ENCODE assay signal across 10 cellular contexts in genomic region chr19:33394006-33394722, GRCh38. TPM values are rescaled to one million over a fixed set of nuclear protein-coding genes. Genes with fewer than 3 reads are reported as not detected.
DNase-seq lines count a peak whose midpoint lies in the region; ATAC-seq, FAIRE-seq and TF ChIP-seq lines count a peak whose summit lies in the region.
"Had no signal": no experiment of that assay in that cellular context is flagged by ENCODE, and none has a peak within 500 bp of the region (broad histone marks: within the 10 kb centered on the region; RNA-seq: fewer than 3 reads in every experiment).

No MANE protein-coding gene starts in this region.

- intact Hi-C loops in activated CD4-positive, alpha-beta T cell treated with anti-CD3 and anti-CD28 coated beads for 36 hours (cut with DNase I, micrococcal nuclease), result no loop called here

- H3K27me3 Mint-ChIP-seq in activated CD4-positive, alpha-beta T cell treated with anti-CD3 and anti-CD28 coated beads for 36 hours, result no peaks in the 10 kb centered on the region
- H3K27me3 Mint-ChIP-seq: activated naive CD8-positive, alpha-beta T cell had no signal

- no peaks in the 10 kb centered on the region for H3K27me3 ChIP-seq in SJSA1 (replicated peaks)
- no peaks in the 10 kb centered on the region for H3K27me3 ChIP-seq in gastroesophageal sphincter
- H3K27me3 ChIP-seq: hepatocyte had no signal

- DNase-seq in GM12891 (ENCODE audit: insufficient read length, low spot score), result peak; percentile 18
- peak; percentile 87 to 92 for DNase-seq in SJSA1 (ENCODE audit: low read depth in 1 of 2, low spot score in 2 of 2)
- peak; percentile 37 for DNase-seq in skeletal muscle cell (ENCODE audit: low read depth)
- DNase-seq in activated CD4-positive, alpha-beta T cell treated with anti-CD3 and anti-CD28 coated beads, Interleukin-2, amount 50 U/mL, for 1 hour, result no peak
- DNase-seq in NCI-H510A treated with DMSO at 0.1 percent for 48 hours (lab: John Stamatoyannopoulos, UW), result no peak
- no peak for DNase-seq in activated CD4-positive, alpha-beta T cell treated with anti-CD3 and anti-CD28 coated beads for 36 hours

- peak overlapping the region; percentile 47 for H3K27ac ChIP-seq in SJSA1
- peak overlapping the region in 3 of 4 donors; percentile 32 to 64 (median 37) for H3K27ac ChIP-seq in gastroesophageal sphincter

- H3K36me3 ChIP-seq in SJSA1, result peaks cover 32% of the 10 kb centered on the region
- peaks cover 0 to 14% of the 10 kb centered on the region in 2 donors for H3K36me3 ChIP-seq in gastroesophageal sphincter

- H3K4me1 Mint-ChIP-seq in activated CD4-positive, alpha-beta T cell treated with anti-CD3 and anti-CD28 coated beads for 36 hours, result no peaks in the 10 kb centered on the region

- POLR2A ChIA-PET in activated CD4-positive, alpha-beta T cell treated with anti-CD3 and anti-CD28 coated beads for 36 hours (lab: Charles Lee), result no interaction called here

- no peak for FAIRE-seq in GM12891 (lab: Jason Lieb, UNC)

- CTCF ChIA-PET in activated CD4-positive, alpha-beta T cell treated with anti-CD3 and anti-CD28 coated beads for 36 hours (lab: Charles Lee), result no interaction called here

- no peak for TF ChIP-seq POLR2A in GM12891 (IDR thresholded peaks at IDR 0.05; ENCODE audit: low read depth, low read length)
- TF ChIP-seq POLR2A in gastroesophageal sphincter (IDR thresholded peaks at IDR 0.05), result no peak

- no CpG with 5 or more reads among the region's 30 CpGs for WGBS in gastroesophageal sphincter (ENCODE audit: low coverage in 1 of 2), 2 donors

- H3K9me3 Mint-ChIP-seq in activated CD4-positive, alpha-beta T cell treated with anti-CD3 and anti-CD28 coated beads for 36 hours (ENCODE audit: low read depth), result no peaks in the 10 kb centered on the region

- H3K4me3 ChIP-seq in SJSA1 (no peak overlapping the region), gastroesophageal sphincter (no peak overlapping the region), skeletal muscle cell (ENCODE audit: low read depth, low read length) (no peak overlapping the region)
- H3K4me3 ChIP-seq: hepatocyte had no signal

- TF ChIP-seq CTCF in gastroesophageal sphincter (IDR thresholded peaks at IDR 0.05), result no peak

- no peak overlapping the region for H3K4me3 Mint-ChIP-seq in activated CD4-positive, alpha-beta T cell treated with anti-CD3 and anti-CD28 coated beads for 36 hours
- H3K4me3 Mint-ChIP-seq: activated naive CD8-positive, alpha-beta T cell had no signal

- peak; percentile 63 for ATAC-seq in gastroesophageal sphincter
- ATAC-seq in activated CD4-positive, alpha-beta T cell treated with anti-CD3 and anti-CD28 coated beads for 36 hours, result no peak
- no peak for ATAC-seq in GM21786 (IDR thresholded peaks at IDR 0.05; ENCODE audit: unreplicated experiment)

- H3K36me3 Mint-ChIP-seq in activated CD4-positive, alpha-beta T cell treated with anti-CD3 and anti-CD28 coated beads for 36 hours (ENCODE audit: low read depth), result no peaks in the 10 kb centered on the region
- H3K36me3 Mint-ChIP-seq: activated naive CD8-positive, alpha-beta T cell had no signal

- H3K9me3 ChIP-seq in SJSA1 (replicated peaks), result no peaks in the 10 kb centered on the region
- H3K9me3 ChIP-seq in gastroesophageal sphincter, result no peaks in the 10 kb centered on the region

- no peak for TF ChIP-seq EP300 in gastroesophageal sphincter (IDR thresholded peaks at IDR 0.05)

- no peak overlapping the region for H3K27ac Mint-ChIP-seq in activated CD4-positive, alpha-beta T cell treated with anti-CD3 and anti-CD28 coated beads for 36 hours
- H3K27ac Mint-ChIP-seq: activated naive CD8-positive, alpha-beta T cell had no signal

- H3K4me1 ChIP-seq in SJSA1 (replicated peaks) (peaks cover 95% of the 10 kb centered on the region), gastroesophageal sphincter (peaks cover 0 to 87% (median 69%) of the 10 kb centered on the region in 3 donors)

TF ChIP-seq in GM12891, 5 proteins besides CTCF, POLR2A, EP300 and RAD21:
- TF ChIP-seq TAF1 (IDR thresholded peaks at IDR 0.05; ENCODE audit: low read depth, low read length) (no peak), POU2F2 (IDR thresholded peaks at IDR 0.05; ENCODE audit: low read depth, low read length) (no peak), POLR2AphosphoS5 (IDR thresholded peaks at IDR 0.05; ENCODE audit: low read depth, low read length) (no peak), PAX5 (IDR thresholded peaks at IDR 0.05; ENCODE audit: insufficient read depth, low read length, severe bottlenecking) (no peak), SPI1 (IDR thresholded peaks at IDR 0.05; ENCODE audit: low read depth, low read length) (no peak)

RNA-seq across cellular contexts. Expression of gene CEBPG, which starts 20.7 kb away (rescaled TPM):
- 9.6 TPM for polyA plus RNA-seq in GM12891 (2012; ENCODE audit: low read depth, missing spikeins)
- total RNA-seq in SJSA1 (2014; rRNA removed; shearing (Covaris generic)), result 55.5 and 58.9 TPM in 2 replicates
- total RNA-seq in gastroesophageal sphincter, result 10 to 100 TPM; 23.8 to 34.9 (median 26.2) TPM
- total RNA-seq in activated CD4-positive, alpha-beta T cell treated with anti-CD3 and anti-CD28 coated beads for 36 hours, result 10 to 100 TPM; 25.9 to 29.6 TPM

Comparison
In these comparisons a context has a peak if more than half of its experiments do, and no peak if none do; other contexts are left out.
1. DNase-seq: peak in GM12891 (single experiment), SJSA1 (2 of 2) and skeletal muscle cell (single experiment); none in activated CD4-positive, alpha-beta T cell treated with anti-CD3 and anti-CD28 coated beads, Interleukin-2, amount 50 U/mL, for 1 hour (single experiment), NCI-H510A treated with DMSO at 0.1 percent for 48 hours (single experiment) and activated CD4-positive, alpha-beta T cell treated with anti-CD3 and anti-CD28 coated beads for 36 hours (single experiment).